1 cellular context compared by ENCODE assay signal in the genomic region with DNA sequence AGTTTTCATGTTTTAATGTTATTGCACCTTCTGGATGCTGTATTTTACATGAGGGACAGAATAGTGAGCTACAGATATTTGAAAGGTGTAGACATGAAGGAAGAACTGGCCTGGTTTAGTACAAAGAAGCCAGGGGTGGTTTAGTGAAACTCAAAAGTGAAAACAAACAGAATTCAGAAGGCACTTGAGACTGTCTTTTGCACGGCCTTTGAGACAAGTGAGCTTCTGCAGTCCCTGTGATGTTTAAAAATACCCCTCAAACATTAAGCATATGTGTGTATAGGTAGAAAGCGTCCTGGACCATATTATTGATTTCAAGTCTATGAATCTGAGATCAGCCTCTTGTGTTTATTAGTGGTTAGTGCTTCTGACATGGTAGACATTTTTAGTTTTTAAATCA.
TF ChIP-seq lines count a peak whose summit lies in the region.

No MANE protein-coding gene starts in this region.

TF ChIP-seq in SK-N-SH, 30 proteins besides CTCF, POLR2A, EP300 and RAD21 (continued from another document):
- no peak for TF ChIP-seq TEAD4 (IDR thresholded peaks at IDR 0.05; ENCODE audit: borderline replicate concordance, insufficient read depth)
- no peak for TF ChIP-seq ELF1 (IDR thresholded peaks at IDR 0.05)
- no peak for TF ChIP-seq YY1 (IDR thresholded peaks at IDR 0.05; ENCODE audit: low read depth)
- TF ChIP-seq USF1 (IDR thresholded peaks at IDR 0.05; ENCODE audit: borderline replicate concordance, low read depth) = no peak
- TF ChIP-seq, protein P1, sequence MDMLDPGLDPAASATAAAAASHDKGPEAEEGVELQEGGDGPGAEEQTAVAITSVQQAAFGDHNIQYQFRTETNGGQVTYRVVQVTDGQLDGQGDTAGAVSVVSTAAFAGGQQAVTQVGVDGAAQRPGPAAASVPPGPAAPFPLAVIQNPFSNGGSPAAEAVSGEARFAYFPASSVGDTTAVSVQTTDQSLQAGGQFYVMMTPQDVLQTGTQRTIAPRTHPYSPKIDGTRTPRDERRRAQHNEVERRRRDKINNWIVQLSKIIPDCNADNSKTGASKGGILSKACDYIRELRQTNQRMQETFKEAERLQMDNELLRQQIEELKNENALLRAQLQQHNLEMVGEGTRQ (IDR thresholded peaks at IDR 0.05; ENCODE audit: borderline replicate concordance, low read depth, low read length) = no peak
- TF ChIP-seq RCOR1 (IDR thresholded peaks at IDR 0.05; ENCODE audit: low read length) = no peak
- TF ChIP-seq MXI1 (IDR thresholded peaks at IDR 0.05; ENCODE audit: low read depth, low read length) = no peak
- TF ChIP-seq GABPA (IDR thresholded peaks at IDR 0.05; ENCODE audit: low read depth) = no peak
